7 cellular contexts compared by ENCODE assay signal in the genomic region with DNA sequence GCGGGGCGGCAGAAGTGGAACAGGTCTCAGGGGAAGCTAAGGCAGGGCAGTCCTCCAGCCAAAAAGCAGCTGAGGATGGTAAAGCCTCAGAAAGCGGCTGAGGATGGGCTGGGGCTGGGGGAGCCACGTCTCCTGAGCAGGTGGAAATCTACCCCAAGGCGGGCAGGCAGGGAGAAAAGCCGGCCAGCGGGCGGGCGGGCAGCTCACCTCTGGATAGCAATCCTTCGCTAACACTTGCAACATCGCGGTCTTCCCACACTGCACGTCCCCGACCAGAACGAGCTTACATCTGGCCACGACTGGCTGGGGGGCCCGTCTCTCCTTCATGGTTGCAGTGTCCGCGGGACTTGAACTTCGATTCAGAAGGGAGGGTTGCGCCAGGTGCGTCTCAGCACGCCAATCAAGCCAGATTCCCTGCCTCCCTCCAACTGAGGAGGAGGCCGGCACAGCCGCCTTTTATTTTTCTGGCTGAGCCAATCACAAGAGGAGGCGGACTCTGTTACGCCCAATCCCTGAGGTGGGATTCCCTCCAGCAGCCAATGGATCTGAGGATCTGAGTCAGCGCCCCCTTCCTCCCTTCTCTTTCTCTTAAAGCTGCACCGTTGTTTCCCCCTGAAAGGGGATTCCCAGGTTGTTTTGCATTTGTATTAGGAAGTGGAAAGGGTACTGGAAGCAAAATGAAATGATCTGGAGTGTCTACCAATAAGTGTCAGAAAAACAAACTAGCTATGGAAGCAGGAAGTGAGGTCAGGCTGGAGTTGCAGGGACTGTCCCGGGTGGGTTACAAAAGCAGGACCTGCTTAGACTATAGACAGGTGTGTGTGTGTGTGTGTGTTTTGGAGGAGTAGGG. TPM values are rescaled to one million over a fixed set of nuclear protein-coding genes. Genes with fewer than 3 reads are reported as not detected.
A peak's percentile ranks its signal among the peaks of the same experiment; 100 is the strongest.
DNase-seq lines count a peak whose midpoint lies in the region; ATAC-seq, FAIRE-seq and TF ChIP-seq lines count a peak whose summit lies in the region.

A gene (minus strand): TSS at position 430 of the 850 bp plus-strand sequence. CDS start 103 bp downstream, at position 327.

- H3K27ac ChIP-seq in GM12878 (ENCODE audit: control insufficient read depth, insufficient read depth) = peak within 1 kb of the TSS; percentile 49

- FAIRE-seq in GM18507 (lab: Jason Lieb, UNC) = peak; percentile 99
- FAIRE-seq in GM12878 (lab: Jason Lieb, UNC) = peak; percentile 100

- no peak for TF ChIP-seq EP300 in GM12878 (IDR thresholded peaks at IDR 0.05; ENCODE audit: borderline replicate concordance in 1 of 2, control insufficient read depth in 1 of 2, low read depth in 2 of 2, low read length in 2 of 2)

- no peaks in the 10 kb centered on the region for H3K9me3 ChIP-seq in GM12878 (replicated peaks; ENCODE audit: control insufficient read depth, insufficient read depth, low read length)

- BruUV-seq in GM12878 (replicated peaks; lab: Mats Ljungman, UMichigan) = TSS peak; percentile 75

- H3K79me2 ChIP-seq in GM12878 (ENCODE audit: control insufficient read depth, insufficient read depth, low read length) = peaks cover 6% of the 10 kb centered on the region

- RAD21 ChIA-PET in GM12878 (lab: Charles Lee; ENCODE audit: unreplicated experiment) = interaction anchor here (0.7 to 3.4 kb wide), 9 partner anchors 10 to 131 kb away, joined by 3 to 42 read pairs (median 6); a partner anchor contains a TSS

- TF ChIP-seq CTCF in GM12878 (IDR thresholded peaks at IDR 0.05 in 2 of 3, conservative IDR thresholded peaks at IDR 0.05 in 1 of 3; ENCODE audit: control insufficient read depth in 2 of 3, extremely low read depth in 1 of 3, insufficient read depth in 1 of 3, low read depth in 3 of 3, low read length in 3 of 3) = 0 out of 6 replicates have a peak, but pooled peaks of 1 of the 3 experiments have one; percentile 5

- H3K4me1 ChIP-seq in GM12878 (ENCODE audit: control insufficient read depth, insufficient read depth, low read length) = peaks cover 12% of the 10 kb centered on the region

- WGBS in GM12878 (ENCODE audit: insufficient coverage, insufficient replicate concordance, low lambda C conversion rate, missing lambda C conversion rate) = 1% methylated on average over 29 of the region's 30 CpGs

- SMC1A ChIA-PET in GM12878 (lab: Charles Lee; ENCODE audit: uncharacterized antibody, unreplicated experiment) = interaction anchor here (0.9 to 10.6 kb wide), 8 partner anchors 9 to 103 kb away, joined by 3 to 79 read pairs (median 4); a partner anchor contains a TSS

- in situ Hi-C loops in GM12878 (cut with MboI) = no loop called here

- peak within 1 kb of the TSS; percentile 99 for H3K4me2 ChIP-seq in GM12878 (ENCODE audit: control insufficient read depth, insufficient read depth)

- POLR2A ChIA-PET in GM12878 (lab: Charles Lee) = interaction anchor here (0.6 to 5.0 kb wide), 17 partner anchors 7 to 286 kb away, joined by 3 to 52 read pairs (median 5); a partner anchor contains a TSS

- H3K36me3 ChIP-seq in GM12878 (ENCODE audit: control insufficient read depth in 2 of 2, insufficient read depth in 2 of 2, low read length in 1 of 2) = peaks cover 0 to 3% of the 10 kb centered on the region in 2 experiments; a peak in 2 of 4 replicates

- TF ChIP-seq POLR2A in GM12878 (IDR thresholded peaks at IDR 0.05; ENCODE audit: low read depth, low read length) = peak; percentile 99

- ATAC-seq in HG02973 (IDR thresholded peaks at IDR 0.05; ENCODE audit: unreplicated experiment) = peak; percentile 80
- peak; percentile 95 for ATAC-seq in GM12878

- peak within 1 kb of the TSS; percentile 84 for H2AFZ ChIP-seq in GM12878 (ENCODE audit: control insufficient read depth, low read depth, low read length)

- no peaks in the 10 kb centered on the region for H4K20me1 ChIP-seq in GM12878 (ENCODE audit: control insufficient read depth, insufficient read depth)

- intact Hi-C loops in GM12878 (cut with micrococcal nuclease; ENCODE audit: unreplicated experiment) = no loop called here

- peak within 1 kb of the TSS; percentile 79 for H3K4me3 ChIP-seq in GM12878

- CTCF ChIA-PET in GM12878 (lab: Yijun Ruan, JAX) = interaction anchor here (0.8 to 9.9 kb wide), 18 partner anchors 11 to 178 kb away, joined by 3 to 135 read pairs (median 4); a partner anchor contains a TSS

- TF ChIP-seq RAD21 in GM12878 (IDR thresholded peaks at IDR 0.05; ENCODE audit: insufficient read depth, low read depth, low read length) = no peak

- no peaks in the 10 kb centered on the region for H3K27me3 ChIP-seq in GM12878 (replicated peaks in 1 of 2; ENCODE audit: control insufficient read depth in 2 of 2, insufficient read depth in 2 of 2, low read length in 1 of 2)

- peak within 1 kb of the TSS; percentile 73 for H3K9ac ChIP-seq in GM12878 (ENCODE audit: control insufficient read depth, insufficient read depth, low read length)

- DNase-seq in GM18507 (ENCODE audit: extremely low spot score, insufficient read length, low read depth) (peak; percentile 77), NCI-H1930 (lab: John Stamatoyannopoulos, UW) (peak; percentile 88), T1000 (lab: John Stamatoyannopoulos, UW) (peak; percentile 77), GM12878 (ENCODE audit: low read depth, low spot score) (peak; percentile 89), hippocampal formation (lab: John Stamatoyannopoulos, UW) (peak; percentile 89 to 92), renal cortical epithelial cell (ENCODE audit: low read depth) (peak; percentile 91)

TF ChIP-seq in GM12878, 131 proteins besides CTCF, POLR2A, EP300 and RAD21 (continues in another document):
- TF ChIP-seq CHD4 (IDR thresholded peaks at IDR 0.05) (no peak), CHD1 (IDR thresholded peaks at IDR 0.05; ENCODE audit: low read depth, low read length) (no peak), DPF2 (IDR thresholded peaks at IDR 0.05) (peak; percentile 69)
- TF ChIP-seq, protein P1, sequence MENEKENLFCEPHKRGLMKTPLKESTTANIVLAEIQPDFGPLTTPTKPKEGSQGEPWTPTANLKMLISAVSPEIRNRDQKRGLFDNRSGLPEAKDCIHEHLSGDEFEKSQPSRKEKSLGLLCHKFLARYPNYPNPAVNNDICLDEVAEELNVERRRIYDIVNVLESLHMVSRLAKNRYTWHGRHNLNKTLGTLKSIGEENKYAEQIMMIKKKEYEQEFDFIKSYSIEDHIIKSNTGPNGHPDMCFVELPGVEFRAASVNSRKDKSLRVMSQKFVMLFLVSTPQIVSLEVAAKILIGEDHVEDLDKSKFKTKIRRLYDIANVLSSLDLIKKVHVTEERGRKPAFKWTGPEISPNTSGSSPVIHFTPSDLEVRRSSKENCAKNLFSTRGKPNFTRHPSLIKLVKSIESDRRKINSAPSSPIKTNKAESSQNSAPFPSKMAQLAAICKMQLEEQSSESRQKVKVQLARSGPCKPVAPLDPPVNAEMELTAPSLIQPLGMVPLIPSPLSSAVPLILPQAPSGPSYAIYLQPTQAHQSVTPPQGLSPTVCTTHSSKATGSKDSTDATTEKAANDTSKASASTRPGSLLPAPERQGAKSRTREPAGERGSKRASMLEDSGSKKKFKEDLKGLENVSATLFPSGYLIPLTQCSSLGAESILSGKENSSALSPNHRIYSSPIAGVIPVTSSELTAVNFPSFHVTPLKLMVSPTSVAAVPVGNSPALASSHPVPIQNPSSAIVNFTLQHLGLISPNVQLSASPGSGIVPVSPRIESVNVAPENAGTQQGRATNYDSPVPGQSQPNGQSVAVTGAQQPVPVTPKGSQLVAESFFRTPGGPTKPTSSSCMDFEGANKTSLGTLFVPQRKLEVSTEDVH (IDR thresholded peaks at IDR 0.05; ENCODE audit: low read depth, partially characterized antibody) = no peak
- TF ChIP-seq, protein P2, sequence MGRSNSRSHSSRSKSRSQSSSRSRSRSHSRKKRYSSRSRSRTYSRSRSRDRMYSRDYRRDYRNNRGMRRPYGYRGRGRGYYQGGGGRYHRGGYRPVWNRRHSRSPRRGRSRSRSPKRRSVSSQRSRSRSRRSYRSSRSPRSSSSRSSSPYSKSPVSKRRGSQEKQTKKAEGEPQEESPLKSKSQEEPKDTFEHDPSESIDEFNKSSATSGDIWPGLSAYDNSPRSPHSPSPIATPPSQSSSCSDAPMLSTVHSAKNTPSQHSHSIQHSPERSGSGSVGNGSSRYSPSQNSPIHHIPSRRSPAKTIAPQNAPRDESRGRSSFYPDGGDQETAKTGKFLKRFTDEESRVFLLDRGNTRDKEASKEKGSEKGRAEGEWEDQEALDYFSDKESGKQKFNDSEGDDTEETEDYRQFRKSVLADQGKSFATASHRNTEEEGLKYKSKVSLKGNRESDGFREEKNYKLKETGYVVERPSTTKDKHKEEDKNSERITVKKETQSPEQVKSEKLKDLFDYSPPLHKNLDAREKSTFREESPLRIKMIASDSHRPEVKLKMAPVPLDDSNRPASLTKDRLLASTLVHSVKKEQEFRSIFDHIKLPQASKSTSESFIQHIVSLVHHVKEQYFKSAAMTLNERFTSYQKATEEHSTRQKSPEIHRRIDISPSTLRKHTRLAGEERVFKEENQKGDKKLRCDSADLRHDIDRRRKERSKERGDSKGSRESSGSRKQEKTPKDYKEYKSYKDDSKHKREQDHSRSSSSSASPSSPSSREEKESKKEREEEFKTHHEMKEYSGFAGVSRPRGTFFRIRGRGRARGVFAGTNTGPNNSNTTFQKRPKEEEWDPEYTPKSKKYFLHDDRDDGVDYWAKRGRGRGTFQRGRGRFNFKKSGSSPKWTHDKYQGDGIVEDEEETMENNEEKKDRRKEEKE (IDR thresholded peaks at IDR 0.05) = no peak

RNA-seq across cellular contexts. Expression of the gene that starts here (rescaled TPM):
- 6.2 and 8.6 TPM in 2 replicates for total RNA-seq in GM12878 (2013; cell fraction: nucleolus; rRNA removed)
- total RNA-seq in GM12878 (2014; rRNA removed) (1.5 and 2.0 TPM in 2 replicates), GM12878 (2014; rRNA removed; fragmentation: Illumina TruSeq; extraction: Trizol) (1.2 and 1.3 TPM in 2 replicates), GM12878 (2021) (3.8 and 4.2 TPM in 2 replicates), renal cortical epithelial cell (0.40 and 17.4 TPM in 2 replicates)
- polyA plus RNA-seq in GM12878 (2011; ENCODE audit: low read depth) = 2.8 TPM
- polyA plus RNA-seq in GM12878 (2011; rRNA removed) (3.7 and 5.1 TPM in 2 replicates), GM12878 (2014; fragmentation: Illumina TruSeq; extraction: Trizol) (3.3 and 3.7 TPM in 2 replicates), GM12878 (2014; fragmentation: Nextera tagmentation; extraction: Ambion mirVana) (under 1 TPM; 0.24 to 0.42 TPM), GM12878 (2014; rRNA removed) (3.2 and 3.6 TPM in 2 replicates), GM12878 (2016; fragmentation: Nextera tagmentation; extraction: Ambion mirVana) (1 to 10 TPM; 1.1 to 1.5 TPM)
- 4.1 and 6.2 TPM in 2 replicates for polyA plus RNA-seq in GM12878 (2011; cell fraction: cytosol; rRNA removed)
- polyA plus RNA-seq in GM12878 (2011; cell fraction: nucleus; rRNA removed) = 4.6 and 5.0 TPM in 2 replicates
- 4.1 and 5.2 TPM in 2 replicates for polyA plus RNA-seq in GM12878 (2012)
- 5.3 and 9.8 TPM in 2 replicates for polyA minus RNA-seq in GM12878 (2011; rRNA and poly(A)+ RNA removed)
- 2.3 and 6.7 TPM in 2 replicates for polyA minus RNA-seq in GM12878 (2011; cell fraction: cytosol; rRNA and poly(A)+ RNA removed)
- 6.5 and 11.0 TPM in 2 replicates for polyA minus RNA-seq in GM12878 (2011; cell fraction: nucleus; rRNA and poly(A)+ RNA removed)

Comparison
In these comparisons a context has a peak if more than half of its experiments do, and no peak if none do; other contexts are left out.
1. Peak in every context shown above with its lines: DNase-seq, ATAC-seq, H3K4me3 ChIP-seq and H3K27ac ChIP-seq.